In the genomic region with DNA sequence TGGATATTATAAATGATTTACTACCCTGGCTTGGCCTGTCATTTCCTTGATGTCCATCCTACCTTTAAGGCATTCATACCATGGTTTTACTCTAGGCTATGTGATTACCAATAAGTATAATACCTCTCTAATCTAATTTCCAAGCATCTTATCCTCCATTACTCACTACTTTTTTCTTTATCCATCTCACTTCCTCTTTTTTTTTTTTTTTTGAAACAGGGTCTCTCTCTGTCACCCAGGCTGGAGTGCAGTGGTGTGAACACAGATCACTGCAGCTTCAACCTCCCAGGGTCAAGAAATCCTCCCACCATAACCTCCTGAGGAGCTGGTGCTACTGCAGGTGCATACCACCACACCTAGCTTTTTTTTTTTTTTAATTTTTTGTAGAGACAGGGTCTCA, we compare ENCODE assay signal across 1 cellular context.
TF ChIP-seq lines count a peak whose summit lies in the region.

No MANE protein-coding gene starts in this region.

TF ChIP-seq in GM12878, 131 proteins besides CTCF, POLR2A, EP300 and RAD21 (continued from another document):
- no peak for TF ChIP-seq IRF3 (IDR thresholded peaks at IDR 0.05)
- TF ChIP-seq SIX5 (IDR thresholded peaks at IDR 0.05; ENCODE audit: low read depth, low read length, severe bottlenecking): no peak
- no peak for TF ChIP-seq PML (IDR thresholded peaks at IDR 0.05; ENCODE audit: low read length)
- no peak for TF ChIP-seq ZNF622 (IDR thresholded peaks at IDR 0.05)
- TF ChIP-seq SRF (IDR thresholded peaks at IDR 0.05; ENCODE audit: low read depth in 2 of 2, low read length in 2 of 2): no peak
- no peak for TF ChIP-seq RBBP5 (conservative IDR thresholded peaks at IDR 0.05)
- peak; percentile 11; the same call in 1 of the 2 replicates for TF ChIP-seq NBN (IDR thresholded peaks at IDR 0.05)
- TF ChIP-seq ASH2L (IDR thresholded peaks at IDR 0.05; ENCODE audit: borderline replicate concordance, low read depth): no peak
- TF ChIP-seq RELA (IDR thresholded peaks at IDR 0.05; ENCODE audit: borderline replicate concordance, partially characterized antibody): no peak
- no peak for TF ChIP-seq NR2C1 (IDR thresholded peaks at IDR 0.05)
- TF ChIP-seq MXI1 (IDR thresholded peaks at IDR 0.05; ENCODE audit: low read depth, low read length): no peak
